In the genomic region with DNA sequence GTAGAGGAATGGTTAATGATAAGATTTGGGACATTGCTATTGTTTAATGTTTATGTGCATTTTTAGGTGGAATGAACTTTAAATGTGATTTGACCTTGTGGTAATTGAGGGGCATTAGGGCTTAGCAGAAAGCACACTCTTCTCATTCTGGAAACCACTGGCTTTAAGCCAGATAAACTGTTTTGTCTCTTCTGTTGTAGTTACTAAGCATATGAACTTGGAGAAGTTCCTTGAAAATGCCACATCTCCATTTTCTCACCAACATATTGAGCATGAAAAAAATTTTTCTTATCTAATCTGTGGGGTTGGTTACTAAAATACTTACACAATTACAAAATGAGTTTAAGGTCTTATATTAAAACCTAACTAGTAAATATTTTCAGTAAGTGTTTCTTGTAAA, we compare ENCODE assay signal across 13 cellular contexts.
DNase-seq lines count a peak whose midpoint lies in the region.
"Had no signal": no experiment of that assay in that cellular context is flagged by ENCODE, and none has a peak within 500 bp of the region (broad histone marks: within the 10 kb centered on the region; RNA-seq: fewer than 3 reads in every experiment).

No MANE protein-coding gene starts in this region.

- H3K4me1 ChIP-seq in ACC112 (ENCODE audit: control insufficient read depth, insufficient read depth, low read length, unreplicated experiment) (peaks cover 16% of the 10 kb centered on the region), mesenchymal stem cell (ENCODE audit: control insufficient read depth, insufficient read depth, low read depth, low read length) (no peaks in the 10 kb centered on the region)

- H3K36me3 ChIP-seq in ACC112 (ENCODE audit: insufficient read depth, low read length) (no peaks in the 10 kb centered on the region), mesenchymal stem cell (ENCODE audit: control insufficient read depth in 1 of 2, insufficient read depth in 2 of 2, low read depth in 1 of 2, low read length in 2 of 2) (no peaks in the 10 kb centered on the region)

- peak; percentile 33 for DNase-seq in EH (ENCODE audit: low read depth)
- peak; percentile 55 for DNase-seq in astrocyte of the hippocampus (ENCODE audit: low read depth, low spot score)
- peak; percentile 44 for DNase-seq in mesenchymal stem cell
- no peak for DNase-seq in stimulated activated CD4-positive, alpha-beta T cell treated with anti-CD3 and anti-CD28 coated beads, Interleukin-4, amount 100 ng/mL, for 4 hours
- DNase-seq in NCI-H510A (lab: John Stamatoyannopoulos, UW), result no peak
- no peak for DNase-seq in DMS 273 (lab: John Stamatoyannopoulos, UW; ENCODE audit: unreplicated experiment)
- DNase-seq: DMS 273 treated with DMSO at 0.1 percent for 48 hours, MM.1S, NCI-H1417 treated with DMSO at 0.1 percent for 48 hours, NCI-H82, SIG-M5 had no signal

- no peak overlapping the region for H2BK5ac ChIP-seq in mesenchymal stem cell (ENCODE audit: low read depth, low read length, poor library complexity, severe bottlenecking)

- no peak overlapping the region for H4K91ac ChIP-seq in mesenchymal stem cell (ENCODE audit: low read length)

- H3K27me3 ChIP-seq in ACC112 (ENCODE audit: insufficient read depth, low read length) (no peaks in the 10 kb centered on the region), mesenchymal stem cell (ENCODE audit: control insufficient read depth in 1 of 2, insufficient read depth in 1 of 2, low read length in 2 of 2) (no peaks in the 10 kb centered on the region)

- no peak overlapping the region for H2BK120ac ChIP-seq in mesenchymal stem cell (ENCODE audit: low read depth, low read length)

- H3K79me2 ChIP-seq in ACC112 (ENCODE audit: control insufficient read depth, insufficient read depth, low read length, unreplicated experiment), result no peaks in the 10 kb centered on the region

- H3K4me2 ChIP-seq in mesenchymal stem cell (ENCODE audit: low read length, poor library complexity, severe bottlenecking), result no peak overlapping the region
- H3K4me2 ChIP-seq: KMS-11 had no signal

- H2AK5ac ChIP-seq in mesenchymal stem cell (ENCODE audit: low read length, severe bottlenecking), result no peak overlapping the region

- no peak overlapping the region for H2AFZ ChIP-seq in ACC112 (ENCODE audit: low read length, unreplicated experiment)
- no peak overlapping the region for H2AFZ ChIP-seq in mesenchymal stem cell (ENCODE audit: low read depth, low read length)

- no peak overlapping the region for H3K14ac ChIP-seq in mesenchymal stem cell (ENCODE audit: low read length in 2 of 2)

- no peak overlapping the region for H3K4me3 ChIP-seq in ACC112 (ENCODE audit: low read depth, low read length)
- no peak overlapping the region for H3K4me3 ChIP-seq in mesenchymal stem cell (ENCODE audit: insufficient read depth in 1 of 2, low read depth in 1 of 2, low read length in 2 of 2)

- no peak overlapping the region for H2BK15ac ChIP-seq in mesenchymal stem cell (ENCODE audit: low read depth, poor library complexity, severe bottlenecking)

- H2BK12ac ChIP-seq in mesenchymal stem cell (ENCODE audit: low read length in 2 of 2), result no peak overlapping the region

- H3K18ac ChIP-seq in mesenchymal stem cell (ENCODE audit: low read depth in 1 of 2, low read length in 2 of 2), result no peak overlapping the region

- peak overlapping the region; percentile 46 for H3K27ac ChIP-seq in ACC112 (ENCODE audit: low read depth, low read length)
- no peak overlapping the region for H3K27ac ChIP-seq in mesenchymal stem cell (ENCODE audit: low read length, poor library complexity, severe bottlenecking)
- H3K27ac ChIP-seq: KMS-11 had no signal

- no peak overlapping the region for H3K4ac ChIP-seq in mesenchymal stem cell (ENCODE audit: low read depth in 1 of 2, low read length in 2 of 2)

- no peaks in the 10 kb centered on the region for H3K79me1 ChIP-seq in mesenchymal stem cell (replicated peaks; ENCODE audit: low read length, poor library complexity, severe bottlenecking)

- no peak overlapping the region for H3K23ac ChIP-seq in mesenchymal stem cell (ENCODE audit: low read length in 2 of 2)

- no peaks in the 10 kb centered on the region for H3K9me3 ChIP-seq in mesenchymal stem cell (ENCODE audit: control insufficient read depth, low read length)

- no peak overlapping the region for H4K8ac ChIP-seq in mesenchymal stem cell (ENCODE audit: low read length)

- H3K9ac ChIP-seq in mesenchymal stem cell (ENCODE audit: low read length), result no peak overlapping the region
- H3K9ac ChIP-seq: KMS-11 had no signal

Comparison
In these comparisons a context has a peak if more than half of its experiments do, and no peak if none do; other contexts are left out.
1. DNase-seq: peak in EH (single experiment), astrocyte of the hippocampus (single experiment) and mesenchymal stem cell (single experiment); none in stimulated activated CD4-positive, alpha-beta T cell treated with anti-CD3 and anti-CD28 coated beads, Interleukin-4, amount 100 ng/mL, for 4 hours (0 of 2), NCI-H510A (single experiment) and DMS 273 (single experiment).